ENCODE assay signal across 7 cellular contexts in the genomic region with DNA sequence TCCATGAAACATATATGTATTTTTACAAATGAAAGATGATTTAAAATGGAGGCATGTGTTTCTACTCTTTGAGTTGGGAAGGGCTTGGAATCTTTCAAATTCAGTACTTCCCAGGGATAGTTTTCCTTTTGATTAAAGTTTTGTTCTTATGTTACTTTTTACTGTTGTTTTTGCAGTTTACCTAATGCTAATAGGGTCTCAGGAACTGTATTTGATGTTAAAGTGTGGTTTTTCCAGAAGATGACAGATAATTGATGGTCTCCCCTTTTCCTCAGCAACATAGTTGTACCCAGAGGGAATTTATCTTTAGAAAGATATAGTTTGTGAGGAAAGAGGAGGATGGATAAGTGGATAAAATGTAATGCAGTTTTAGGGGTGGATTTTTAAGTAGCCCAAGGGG. TPM values are rescaled to one million over a fixed set of nuclear protein-coding genes. Genes with fewer than 3 reads are reported as not detected.
DNase-seq lines count a peak whose midpoint lies in the region; ATAC-seq, FAIRE-seq and TF ChIP-seq lines count a peak whose summit lies in the region.

No MANE protein-coding gene starts in this region.

- intact Hi-C loops in sigmoid colon (cut with DNase I) = loop anchor here (5.0 kb wide), 1 partner anchor 202 kb away; a partner anchor contains a TSS

- H3K27ac ChIP-seq in GM23248 (peak overlapping the region; percentile 96), RWPE2 (ENCODE audit: poor library complexity, severe bottlenecking) (peak overlapping the region; percentile 87), sigmoid colon (peak overlapping the region in 3 of 4 donors; percentile 9 to 99 (median 40))

- peaks cover 55% of the 10 kb centered on the region for H3K4me1 ChIP-seq in GM23248 (ENCODE audit: insufficient read depth)
- peaks cover 25% of the 10 kb centered on the region for H3K4me1 ChIP-seq in RWPE2 (ENCODE audit: insufficient read depth, poor library complexity, severe bottlenecking)
- peaks cover 0 to 76% (median 70%) of the 10 kb centered on the region in 4 donors for H3K4me1 ChIP-seq in sigmoid colon

- TF ChIP-seq EP300 in sigmoid colon (IDR thresholded peaks at IDR 0.05) = no peak

- no peak for ATAC-seq in RWPE2 (ENCODE audit: low read depth)

- peaks cover 33% of the 10 kb centered on the region for H3K36me3 Mint-ChIP-seq in endothelial cell (ENCODE audit: low read depth, unreplicated experiment)

- H3K9ac ChIP-seq in GM23248 = peak overlapping the region; percentile 98

- H3K27me3 ChIP-seq in GM23248 (replicated peaks; ENCODE audit: insufficient read depth) (no peaks in the 10 kb centered on the region), RWPE2 (ENCODE audit: insufficient read depth, poor library complexity, severe bottlenecking) (no peaks in the 10 kb centered on the region), sigmoid colon (no peaks in the 10 kb centered on the region)

- H3K9me2 ChIP-seq in GM23248 (ENCODE audit: insufficient read depth) = no peaks in the 10 kb centered on the region

- peak overlapping the region; percentile 76 for H3K4me3 ChIP-seq in GM23248
- H3K4me3 ChIP-seq in RWPE2 (ENCODE audit: severe bottlenecking) = no peak overlapping the region
- H3K4me3 ChIP-seq in sigmoid colon = no peak overlapping the region

- no peak overlapping the region for H2AFZ ChIP-seq in GM23248

- H3K4me3 Mint-ChIP-seq in endothelial cell (ENCODE audit: unreplicated experiment) = peak overlapping the region; percentile 79

- H3K4me2 ChIP-seq in GM23248 (ENCODE audit: unreplicated experiment) = peak overlapping the region; percentile 93

- H3K9me3 ChIP-seq in GM23248 (ENCODE audit: low read depth) (no peaks in the 10 kb centered on the region), RWPE2 (ENCODE audit: severe bottlenecking) (no peaks in the 10 kb centered on the region), sigmoid colon (no peaks in the 10 kb centered on the region)

- peak overlapping the region; percentile 62 for H3K27ac Mint-ChIP-seq in endothelial cell (ENCODE audit: unreplicated experiment)

- no peaks in the 10 kb centered on the region for H3K9me3 Mint-ChIP-seq in endothelial cell (ENCODE audit: unreplicated experiment)

- DNase-seq in GM23248 (no peak), RWPE2 (ENCODE audit: low spot score) (no peak), endothelial cell (ENCODE audit: low spot score) (no peak), sigmoid colon (no peak), H54 (ENCODE audit: insufficient read length, low spot score) (no peak), NCI-H2171 treated with DMSO at 0.1 percent for 48 hours (lab: John Stamatoyannopoulos, UW) (no peak)
- DNase-seq in central memory CD4-positive, alpha-beta T cell = no peak

- H3F3A ChIP-seq in GM23248 (ENCODE audit: insufficient read depth) = peaks cover 19% of the 10 kb centered on the region

- TF ChIP-seq POLR2A in sigmoid colon (IDR thresholded peaks at IDR 0.05) (no peak), H54 (IDR thresholded peaks at IDR 0.05; ENCODE audit: low read depth, low read length) (no peak)

- peaks cover 20% of the 10 kb centered on the region for H3K27me3 Mint-ChIP-seq in endothelial cell (ENCODE audit: unreplicated experiment)

- H3K4me1 Mint-ChIP-seq in endothelial cell (ENCODE audit: unreplicated experiment) = peaks cover 66% of the 10 kb centered on the region

- H3K79me2 ChIP-seq in GM23248 (ENCODE audit: insufficient read depth) = peaks cover 76% of the 10 kb centered on the region

- H3K36me3 ChIP-seq in GM23248 (ENCODE audit: low read depth) (peaks cover 8% of the 10 kb centered on the region), RWPE2 (ENCODE audit: low read depth) (peaks cover 56% of the 10 kb centered on the region), sigmoid colon (no peaks in the 10 kb centered on the region)

- FAIRE-seq in H54 (lab: Jason Lieb, UNC) = no peak

- peaks cover 13% of the 10 kb centered on the region; the same call in 1 of the 2 replicates for H4K20me1 ChIP-seq in GM23248 (ENCODE audit: insufficient read depth)

- TF ChIP-seq CTCF in RWPE2 (IDR thresholded peaks at IDR 0.05; ENCODE audit: poor library complexity, severe bottlenecking) (no peak), endothelial cell (IDR thresholded peaks at IDR 0.05; ENCODE audit: unreplicated experiment) (no peak), sigmoid colon (IDR thresholded peaks at IDR 0.05) (no peak)

- in situ Hi-C loops in GM23248 (cut with MboI) = no loop called here

RNA-seq across cellular contexts. Expression of a gene that starts 42.1 kb away (rescaled TPM):
- 804 and 904 TPM in 2 replicates for total RNA-seq in GM23248 (2014; rRNA removed; shearing (Covaris generic))
- 421 and 424 TPM in 2 replicates for polyA plus RNA-seq in GM23248 (2016; fragmentation: Nextera tagmentation; extraction: Ambion mirVana)
- total RNA-seq in endothelial cell (ENCODE audit: unreplicated experiment) = 1,989 TPM
- 100 to 1,000 TPM; 449 to 808 (median 513) TPM for total RNA-seq in sigmoid colon
- polyA plus RNA-seq in sigmoid colon = 100 to 1,000 TPM; 535 to 680 (median 633) TPM

RNA-seq across cellular contexts. Expression of a gene that starts 44.0 kb away (rescaled TPM):
- 0.25 and 0.97 TPM in 2 replicates for total RNA-seq in GM23248 (2014; rRNA removed; shearing (Covaris generic))
- polyA plus RNA-seq in GM23248 (2016; fragmentation: Nextera tagmentation; extraction: Ambion mirVana) (0.77 and 1.0 TPM in 2 replicates), sigmoid colon (under 1 TPM in 1 of 3 donors, not detected in 2; 0.69 TPM)
- total RNA-seq in endothelial cell (ENCODE audit: unreplicated experiment) (4.9 TPM), sigmoid colon (under 1 TPM in 2 of 4 donors, not detected in 2; 0.33 to 0.36 TPM)

Comparison
In these comparisons a context has a peak if more than half of its experiments do, and no peak if none do; other contexts are left out.
1. H3K27ac ChIP-seq: peak in every context shown above with its lines; median percentile 96 in GM23248; 87 in RWPE2; 40 in sigmoid colon.